ENCODE assay signal across 8 cellular contexts in genomic region chr19:42606660-42607351, GRCh38. TPM values are rescaled to one million over a fixed set of nuclear protein-coding genes. Genes with fewer than 3 reads are reported as not detected.
DNase-seq lines count a peak whose midpoint lies in the region; ATAC-seq and TF ChIP-seq lines count a peak whose summit lies in the region.

No MANE protein-coding gene starts in this region.

- H3K9me3 ChIP-seq in SJSA1 (replicated peaks) (no peaks in the 10 kb centered on the region), adipocyte (ENCODE audit: control insufficient read depth, low read length) (peaks cover 4% of the 10 kb centered on the region), suprapubic skin (no peaks in the 10 kb centered on the region)

- H3K36me3 ChIP-seq in SJSA1 (no peaks in the 10 kb centered on the region), adipocyte (ENCODE audit: control insufficient read depth, insufficient read depth, low read length, severe bottlenecking) (no peaks in the 10 kb centered on the region), suprapubic skin (no peaks in the 10 kb centered on the region)

- no peak for ATAC-seq in GM21529 (IDR thresholded peaks at IDR 0.05; ENCODE audit: unreplicated experiment)

- H3K9ac ChIP-seq in adipocyte (ENCODE audit: low read length): no peak overlapping the region

- H3K27ac ChIP-seq in SJSA1 (no peak overlapping the region), suprapubic skin (no peak overlapping the region)

- TF ChIP-seq POLR2A in suprapubic skin (IDR thresholded peaks at IDR 0.05): no peak

- 34% methylated on average over 11 of the region's 14 CpGs for WGBS in suprapubic skin

- no peaks in the 10 kb centered on the region; the same call in none of the 2 replicates for H3K27me3 ChIP-seq in SJSA1 (replicated peaks)
- H3K27me3 ChIP-seq in adipocyte (replicated peaks; ENCODE audit: control insufficient read depth, insufficient read depth, low read length): peaks cover 25% of the 10 kb centered on the region
- H3K27me3 ChIP-seq in suprapubic skin: peaks cover 6% of the 10 kb centered on the region

- H3K4me1 ChIP-seq in SJSA1 (replicated peaks): no peaks in the 10 kb centered on the region
- H3K4me1 ChIP-seq in adipocyte (ENCODE audit: control insufficient read depth, insufficient read depth, low read length): peaks cover 3% of the 10 kb centered on the region
- H3K4me1 ChIP-seq in suprapubic skin: no peaks in the 10 kb centered on the region

- DNase-seq in DMS53 treated with DMSO at 0.1 percent for 48 hours (lab: John Stamatoyannopoulos, UW; ENCODE audit: unreplicated experiment) (peak; percentile 2), HuH-7.5 (ENCODE audit: low spot score) (peak; percentile 79), SJSA1 (ENCODE audit: low read depth in 1 of 2, low spot score in 2 of 2) (peak; percentile 39 to 64), adipocyte (ENCODE audit: low read depth) (peak; percentile 22), iPS DF 4.7 (ENCODE audit: extremely low read depth, low spot score) (peak; percentile 69), suprapubic skin (ENCODE audit: low spot score in 2 of 2) (no peak)
- peak; percentile 64 to 73 for DNase-seq in stimulated activated CD4-positive, alpha-beta T cell treated with anti-CD3 and anti-CD28 coated beads, Interleukin-2, amount 100 ng/mL, for 48 hours

- no peak for TF ChIP-seq EP300 in suprapubic skin (IDR thresholded peaks at IDR 0.05)

- TF ChIP-seq CTCF in suprapubic skin (IDR thresholded peaks at IDR 0.05): peak in 1 of 2 donors; percentile 53

- H3K4me3 ChIP-seq in SJSA1: no peak overlapping the region
- H3K4me3 ChIP-seq in adipocyte (ENCODE audit: low read length): no peak overlapping the region
- no peak overlapping the region for H3K4me3 ChIP-seq in suprapubic skin

RNA-seq across cellular contexts. Expression of gene CEACAM8, which starts 12.1 kb away (rescaled TPM):
- total RNA-seq in SJSA1 (2014; rRNA removed; shearing (Covaris generic)): not detected in 2 replicates
- total RNA-seq in suprapubic skin: under 1 TPM in 1 of 4 donors, not detected in 3; 0.18 TPM

Comparison
In these comparisons a context has a peak if more than half of its experiments do, and no peak if none do; other contexts are left out.
1. DNase-seq: peak in DMS53 treated with DMSO at 0.1 percent for 48 hours (single experiment), HuH-7.5 (single experiment), SJSA1 (2 of 2), adipocyte (single experiment), iPS DF 4.7 (single experiment) and stimulated activated CD4-positive, alpha-beta T cell treated with anti-CD3 and anti-CD28 coated beads, Interleukin-2, amount 100 ng/mL, for 48 hours (2 of 2); none in suprapubic skin (0 of 2).